In the genomic region with DNA sequence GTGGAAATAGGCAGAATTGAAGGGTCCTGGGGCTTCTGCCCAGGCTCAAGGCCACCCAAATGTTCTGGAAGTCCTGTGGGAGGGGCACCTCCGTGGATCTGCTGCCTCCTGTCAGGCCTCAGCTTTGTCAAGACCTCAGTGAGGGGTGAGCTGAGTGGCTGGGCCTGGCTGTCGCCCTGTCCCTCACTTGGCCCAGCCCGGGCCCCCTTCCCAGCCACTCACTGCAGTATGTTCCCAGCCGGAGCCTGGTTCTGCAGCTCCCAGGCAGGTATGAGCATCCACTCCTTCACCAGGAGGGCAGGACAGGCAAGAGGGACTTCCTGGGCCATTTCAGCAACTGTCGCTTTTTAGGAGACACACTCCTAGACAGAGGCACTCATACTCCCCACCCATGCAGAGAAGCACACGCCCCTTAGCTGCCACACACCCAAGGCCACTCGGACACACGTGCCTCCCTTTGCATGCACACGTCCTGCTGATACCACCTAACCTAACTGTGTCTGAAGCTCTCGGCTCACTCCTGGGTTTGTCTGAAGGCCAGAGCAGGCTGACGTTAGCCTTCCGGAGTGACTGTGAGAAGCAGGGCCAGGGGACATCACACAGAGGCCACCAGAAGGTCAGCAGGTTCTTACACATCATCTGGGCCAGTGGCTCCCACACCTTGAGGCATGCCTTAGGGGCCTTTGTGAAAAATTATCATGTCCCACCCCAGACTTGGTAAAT, we compare ENCODE assay signal across 1 cellular context.
TF ChIP-seq lines count a peak whose summit lies in the region.

No MANE protein-coding gene starts in this region.

TF ChIP-seq in HepG2, 621 proteins besides CTCF, POLR2A, EP300 and RAD21 (continued from another document):
- TF ChIP-seq, protein P1, sequence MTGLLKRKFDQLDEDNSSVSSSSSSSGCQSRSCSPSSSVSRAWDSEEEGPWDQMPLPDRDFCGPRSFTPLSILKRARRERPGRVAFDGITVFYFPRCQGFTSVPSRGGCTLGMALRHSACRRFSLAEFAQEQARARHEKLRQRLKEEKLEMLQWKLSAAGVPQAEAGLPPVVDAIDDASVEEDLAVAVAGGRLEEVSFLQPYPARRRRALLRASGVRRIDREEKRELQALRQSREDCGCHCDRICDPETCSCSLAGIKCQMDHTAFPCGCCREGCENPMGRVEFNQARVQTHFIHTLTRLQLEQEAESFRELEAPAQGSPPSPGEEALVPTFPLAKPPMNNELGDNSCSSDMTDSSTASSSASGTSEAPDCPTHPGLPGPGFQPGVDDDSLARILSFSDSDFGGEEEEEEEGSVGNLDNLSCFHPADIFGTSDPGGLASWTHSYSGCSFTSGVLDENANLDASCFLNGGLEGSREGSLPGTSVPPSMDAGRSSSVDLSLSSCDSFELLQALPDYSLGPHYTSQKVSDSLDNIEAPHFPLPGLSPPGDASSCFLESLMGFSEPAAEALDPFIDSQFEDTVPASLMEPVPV (CRISPR knock-in tag; IDR thresholded peaks at IDR 0.05) = no peak
- TF ChIP-seq NFIC (IDR thresholded peaks at IDR 0.05; ENCODE audit: low read length) (no peak), SNAI1 (CRISPR knock-in tag; IDR thresholded peaks at IDR 0.05; ENCODE audit: borderline replicate concordance) (no peak), HOXA3 (CRISPR knock-in tag; IDR thresholded peaks at IDR 0.05) (no peak), RARG (CRISPR knock-in tag; IDR thresholded peaks at IDR 0.05; ENCODE audit: low read depth) (no peak), ZNF790 (CRISPR knock-in tag; IDR thresholded peaks at IDR 0.05; ENCODE audit: borderline replicate concordance) (no peak), RFXAP (CRISPR knock-in tag; IDR thresholded peaks at IDR 0.05; ENCODE audit: borderline replicate concordance) (no peak), ARHGAP35 (CRISPR knock-in tag; IDR thresholded peaks at IDR 0.05; ENCODE audit: borderline replicate concordance) (no peak)
- TF ChIP-seq, protein P2, sequence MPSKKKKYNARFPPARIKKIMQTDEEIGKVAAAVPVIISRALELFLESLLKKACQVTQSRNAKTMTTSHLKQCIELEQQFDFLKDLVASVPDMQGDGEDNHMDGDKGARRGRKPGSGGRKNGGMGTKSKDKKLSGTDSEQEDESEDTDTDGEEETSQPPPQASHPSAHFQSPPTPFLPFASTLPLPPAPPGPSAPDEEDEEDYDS (CRISPR knock-in tag; IDR thresholded peaks at IDR 0.05) = no peak
